ENCODE assay signal across 8 cellular contexts in genomic region chr3:16513141-16514020, GRCh38. TPM values are rescaled to one million over a fixed set of nuclear protein-coding genes. Genes with fewer than 3 reads are reported as not detected.
A peak's percentile ranks its signal among the peaks of the same experiment; 100 is the strongest.
DNase-seq lines count a peak whose midpoint lies in the region; ATAC-seq and TF ChIP-seq lines count a peak whose summit lies in the region.

Gene RFTN1 (minus strand): TSS chr3:16513699. CDS start chr3:16493869, 19,830 bp downstream.

- no peaks in the 10 kb centered on the region for H3K36me3 ChIP-seq in GM23338 (ENCODE audit: insufficient read depth)
- no peaks in the 10 kb centered on the region for H3K36me3 ChIP-seq in parathyroid adenoma (ENCODE audit: control insufficient read depth, insufficient read depth, low read length)

- CTCF ChIA-PET in AG04449 (lab: Yijun Ruan, JAX): interaction anchor here (1.0 to 4.7 kb wide), 5 partner anchors 13 to 244 kb away, joined by 3 to 19 read pairs (median 3); no protein-coding TSS in a partner anchor
- CTCF ChIA-PET in activated naive CD4-positive, alpha-beta T cell treated with anti-CD3 and anti-CD28 coated beads, Interleukin-2, amount 10 ng/mL, durations not matched to agents 7 days and 5 days (lab: Charles Lee): interaction anchor here (0.7 to 2.2 kb wide), 6 partner anchors 17 to 225 kb away, joined by 3 to 10 read pairs (median 4); no protein-coding TSS in a partner anchor

- H2AFZ ChIP-seq in GM23338: peak within 1 kb of the TSS; percentile 99
- H2AFZ ChIP-seq in parathyroid adenoma: peak within 1 kb of the TSS; percentile 57

- H3K4me3 Mint-ChIP-seq in GM23338: peak within 1 kb of the TSS; percentile 86
- H3K4me3 Mint-ChIP-seq in activated naive CD4-positive, alpha-beta T cell treated with anti-CD3 and anti-CD28 coated beads, Interleukin-2, amount 10 ng/mL, durations not matched to agents 7 days and 5 days: peak within 1 kb of the TSS; percentile 89

- H3K79me2 ChIP-seq in GM23338 (replicated peaks; ENCODE audit: insufficient read depth) (no peaks in the 10 kb centered on the region), parathyroid adenoma (no peaks in the 10 kb centered on the region)

- H3K27me3 Mint-ChIP-seq in GM23338 (ENCODE audit: insufficient read depth, low read depth, poor library complexity): peaks cover 43% of the 10 kb centered on the region
- no peaks in the 10 kb centered on the region for H3K27me3 Mint-ChIP-seq in activated naive CD4-positive, alpha-beta T cell treated with anti-CD3 and anti-CD28 coated beads, Interleukin-2, amount 10 ng/mL, durations not matched to agents 7 days and 5 days

- POLR2A ChIA-PET in AG04449 (lab: Yijun Ruan, JAX): no interaction called here

- ATAC-seq in GM23338: peak; percentile 39
- ATAC-seq in Right ventricle myocardium superior (ENCODE audit: poor library complexity): peak; percentile 58

- H3K27ac Mint-ChIP-seq in GM23338: no peak within 1 kb of the TSS
- H3K27ac Mint-ChIP-seq in activated naive CD4-positive, alpha-beta T cell treated with anti-CD3 and anti-CD28 coated beads, Interleukin-2, amount 10 ng/mL, durations not matched to agents 7 days and 5 days: peak within 1 kb of the TSS; percentile 97

- H3F3A ChIP-seq in GM23338 (replicated peaks; ENCODE audit: low read depth): peaks cover 8% of the 10 kb centered on the region

- no peak within 1 kb of the TSS for H3K9ac ChIP-seq in parathyroid adenoma

- H3K4me1 Mint-ChIP-seq in GM23338: peaks cover 42% of the 10 kb centered on the region
- peaks cover 69% of the 10 kb centered on the region for H3K4me1 Mint-ChIP-seq in activated naive CD4-positive, alpha-beta T cell treated with anti-CD3 and anti-CD28 coated beads, Interleukin-2, amount 10 ng/mL, durations not matched to agents 7 days and 5 days

- TF ChIP-seq CTCF in AG04449 (IDR thresholded peaks at IDR 0.05; ENCODE audit: insufficient read depth, low read length, missing control alignments) (peak; percentile 8), GM23338 (conservative IDR thresholded peaks at IDR 0.05; ENCODE audit: low read depth in 2 of 2) (no peak), parathyroid adenoma (IDR thresholded peaks at IDR 0.05) (no peak)

- no peaks in the 10 kb centered on the region for H4K20me1 ChIP-seq in GM23338 (replicated peaks; ENCODE audit: insufficient read depth)

- H3K4me3 ChIP-seq in AG04449 (ENCODE audit: low read depth, low read length) (peak within 1 kb of the TSS; percentile 92), GM23338 (peak within 1 kb of the TSS; percentile 91), parathyroid adenoma (ENCODE audit: low read depth, low read length) (peak within 1 kb of the TSS; percentile 58)

- no peaks in the 10 kb centered on the region for H3K36me3 Mint-ChIP-seq in GM23338 (ENCODE audit: low read depth)
- H3K36me3 Mint-ChIP-seq in activated naive CD4-positive, alpha-beta T cell treated with anti-CD3 and anti-CD28 coated beads, Interleukin-2, amount 10 ng/mL, durations not matched to agents 7 days and 5 days: peaks cover 22% of the 10 kb centered on the region

- peaks cover 53% of the 10 kb centered on the region for H3K27me3 ChIP-seq in GM23338 (ENCODE audit: insufficient read depth)
- peaks cover 5% of the 10 kb centered on the region for H3K27me3 ChIP-seq in parathyroid adenoma (ENCODE audit: control insufficient read depth, insufficient read depth, low read length)

- DNase-seq in AG04449 (ENCODE audit: low read depth, low spot score) (no peak), GM23338 (ENCODE audit: low spot score) (peak; percentile 69), SKM-1 (lab: John Stamatoyannopoulos, UW; ENCODE audit: unreplicated experiment) (peak; percentile 38), Right ventricle myocardium superior (peak; percentile 80), GF-D8 (lab: John Stamatoyannopoulos, UW) (no peak), GOT3 (lab: John Stamatoyannopoulos, UW) (no peak)
- peak; percentile 67 for DNase-seq in activated naive CD4-positive, alpha-beta T cell treated with anti-CD3 and anti-CD28 coated beads, Interleukin-2, amount 10 ng/mL, durations not matched to agents 7 days and 5 days

- peaks cover 33% of the 10 kb centered on the region for H3K4me1 ChIP-seq in GM23338 (ENCODE audit: insufficient read depth)
- no peaks in the 10 kb centered on the region for H3K4me1 ChIP-seq in parathyroid adenoma

- H3K9me3 Mint-ChIP-seq in GM23338: no peaks in the 10 kb centered on the region
- H3K9me3 Mint-ChIP-seq in activated naive CD4-positive, alpha-beta T cell treated with anti-CD3 and anti-CD28 coated beads, Interleukin-2, amount 10 ng/mL, durations not matched to agents 7 days and 5 days: peaks cover under 1% of the 10 kb centered on the region

- H3K9me2 ChIP-seq in GM23338 (ENCODE audit: insufficient read depth): no peaks in the 10 kb centered on the region

- peak within 1 kb of the TSS; percentile 97 for H3K4me2 ChIP-seq in GM23338
- H3K4me2 ChIP-seq in parathyroid adenoma (ENCODE audit: low read length): peak within 1 kb of the TSS; percentile 70

- intact Hi-C loops in Right ventricle myocardium superior (cut with DNase I): loop anchor here (10.0 kb wide), 2 partner anchors 139 to 219 kb away; no protein-coding TSS in a partner anchor

- no peaks in the 10 kb centered on the region for H3K9me3 ChIP-seq in parathyroid adenoma (ENCODE audit: control insufficient read depth, low read length)

- H3K27ac ChIP-seq in GM23338 (ENCODE audit: low read depth) (no peak within 1 kb of the TSS), parathyroid adenoma (peak within 1 kb of the TSS; percentile 54)

TF ChIP-seq in GM23338, 12 proteins besides CTCF, POLR2A, EP300 and RAD21:
- TF ChIP-seq EZH2phosphoT487 (IDR thresholded peaks at IDR 0.05; ENCODE audit: unreplicated experiment): no peak
- TF ChIP-seq STAT1 (IDR thresholded peaks at IDR 0.05; ENCODE audit: unreplicated experiment): no peak
- TF ChIP-seq ETS1 (IDR thresholded peaks at IDR 0.05): no peak
- TF ChIP-seq EZH2 (IDR thresholded peaks at IDR 0.05; ENCODE audit: low read depth, unreplicated experiment): peak; percentile 54

RNA-seq across cellular contexts. Expression of gene RFTN1, which starts in this region (rescaled TPM):
- 6.8 and 7.2 TPM in 2 replicates for total RNA-seq in GM23338 (2014; rRNA removed; shearing (Covaris generic))
- 3.3 and 4.6 TPM in 2 replicates for polyA plus RNA-seq in GM23338 (2016; fragmentation: Nextera tagmentation; extraction: Ambion mirVana)
- 25.8 TPM for total RNA-seq in Right ventricle myocardium superior

Comparison
In these comparisons a context has a peak if more than half of its experiments do, and no peak if none do; other contexts are left out.
1. DNase-seq: peak in GM23338 (single experiment), SKM-1 (single experiment), activated naive CD4-positive, alpha-beta T cell treated with anti-CD3 and anti-CD28 coated beads, Interleukin-2, amount 10 ng/mL, durations not matched to agents 7 days and 5 days (single experiment) and Right ventricle myocardium superior (single experiment); none in AG04449 (single experiment), GF-D8 (single experiment) and GOT3 (single experiment).
2. Peak in every context shown above with its lines, with median percentiles within 50 percentile points of each other: H3K4me3 ChIP-seq.